9 cellular contexts compared by ENCODE assay signal in the genomic region with DNA sequence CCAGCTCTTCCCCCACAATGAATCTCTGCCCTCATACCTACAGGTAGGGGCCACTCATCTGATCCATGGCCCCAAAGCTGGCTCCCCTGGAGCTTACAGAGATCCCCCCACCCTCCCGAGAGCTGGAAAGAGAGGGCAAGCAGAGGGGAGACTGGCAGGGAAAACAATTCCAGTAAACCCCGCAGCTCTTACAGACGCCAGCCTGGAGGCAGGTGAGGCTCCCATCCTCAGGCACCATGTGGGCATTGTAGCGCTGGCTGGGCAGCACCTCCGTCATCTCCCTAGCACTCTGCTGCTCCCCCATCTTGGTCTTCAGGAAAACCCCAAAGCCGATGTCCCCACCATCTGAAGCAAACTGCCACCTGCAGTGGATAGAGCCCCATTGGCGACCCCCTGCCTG. TPM values are rescaled to one million over a fixed set of nuclear protein-coding genes. Genes with fewer than 3 reads are reported as not detected.
"Had no signal": no experiment of that assay in that cellular context is flagged by ENCODE, and none has a peak within 500 bp of the region (broad histone marks: within the 10 kb centered on the region; RNA-seq: fewer than 3 reads in every experiment).

No MANE protein-coding gene starts in this region.

- H3K27ac Mint-ChIP-seq: IgD-negative memory B cell had no signal

- H3K4me3 Mint-ChIP-seq: IgD-negative memory B cell had no signal

- H3K9me3 Mint-ChIP-seq: IgD-negative memory B cell had no signal

- H3K4me3 ChIP-seq: K562 had no signal

- DNase-seq: IMR-90, KBM-7, KG1 had no signal

- H3K27ac ChIP-seq: HL-60 had no signal

- H3K4me1 Mint-ChIP-seq: IgD-negative memory B cell had no signal

- ATAC-seq: K562 had no signal

RNA-seq across cellular contexts. Expression of a gene that starts 14.1 kb away (rescaled TPM):
- total RNA-seq: HepG2, HT1080, IMR-90, K562 had no signal

RNA-seq across cellular contexts. Expression of a gene that starts 19.6 kb away (rescaled TPM):
- total RNA-seq: HepG2, HT-29, HT1080, IMR-90, K562 had no signal

RNA-seq across cellular contexts. Expression of a gene that starts 55.2 kb away (rescaled TPM):
- total RNA-seq: HT-29, HT1080, IMR-90 had no signal
